1 cellular context compared by ENCODE assay signal in genomic region chr5:139646912-139647391, GRCh38.
TF ChIP-seq lines count a peak whose summit lies in the region.

No MANE protein-coding gene starts in this region.

TF ChIP-seq in HepG2, 621 proteins besides CTCF, POLR2A, EP300 and RAD21 (continues in another document):
- TF ChIP-seq ZNF788 (CRISPR knock-in tag; IDR thresholded peaks at IDR 0.05; ENCODE audit: borderline replicate concordance) (no peak; the same call in 1 of the 2 replicates), ZC3H4 (CRISPR knock-in tag; IDR thresholded peaks at IDR 0.05; ENCODE audit: borderline replicate concordance) (no peak), PHF5A (CRISPR knock-in tag; IDR thresholded peaks at IDR 0.05; ENCODE audit: low read depth, unreplicated experiment) (no peak), NR2F2 (IDR thresholded peaks at IDR 0.05; ENCODE audit: borderline replicate concordance, low read depth) (peak; percentile 8; the same call in 1 of the 2 replicates), TGIF2 (CRISPR knock-in tag; IDR thresholded peaks at IDR 0.05) (no peak), MAZ (IDR thresholded peaks at IDR 0.05; ENCODE audit: borderline replicate concordance, low read depth, low read length) (no peak), MAZ (CRISPR knock-in tag; IDR thresholded peaks at IDR 0.05; ENCODE audit: low read depth) (peak; percentile 65), TRAFD1 (CRISPR knock-in tag; IDR thresholded peaks at IDR 0.05; ENCODE audit: borderline replicate concordance) (no peak), HINFP (CRISPR knock-in tag; IDR thresholded peaks at IDR 0.05; ENCODE audit: low read depth) (no peak), ZNF263 (CRISPR knock-in tag; IDR thresholded peaks at IDR 0.05) (peak; percentile 26; the same call in 1 of the 2 replicates), ZNF160 (CRISPR knock-in tag; IDR thresholded peaks at IDR 0.05) (0 out of 2 replicates have a peak, but pooled peaks have one; percentile 31), HNF4G (IDR thresholded peaks at IDR 0.05; ENCODE audit: borderline replicate concordance, low read depth, low read length) (peak; percentile 34; the same call in 1 of the 2 replicates), HNF4G (CRISPR knock-in tag; IDR thresholded peaks at IDR 0.05; ENCODE audit: borderline replicate concordance, low read depth) (no peak), HNRNPL (IDR thresholded peaks at IDR 0.05; ENCODE audit: low read depth, low read length) (0 out of 2 replicates have a peak, but pooled peaks have one; percentile 73), SALL1 (CRISPR knock-in tag; IDR thresholded peaks at IDR 0.05) (peak; percentile 58), ZBTB7A (CRISPR knock-in tag; IDR thresholded peaks at IDR 0.05) (no peak), KMT2B (CRISPR knock-in tag; IDR thresholded peaks at IDR 0.05) (no peak), ZNF556 (CRISPR knock-in tag; IDR thresholded peaks at IDR 0.05; ENCODE audit: borderline replicate concordance) (peak; percentile 51; the same call in 1 of the 2 replicates), ZNF746 (CRISPR knock-in tag; IDR thresholded peaks at IDR 0.05) (peak; percentile 34; the same call in 1 of the 2 replicates), RNF219 (CRISPR knock-in tag; IDR thresholded peaks at IDR 0.05) (no peak), PRDM15 (CRISPR knock-in tag; IDR thresholded peaks at IDR 0.05) (peak; percentile 82), RFXANK (CRISPR knock-in tag; IDR thresholded peaks at IDR 0.05) (no peak), ZBTB42 (CRISPR knock-in tag; IDR thresholded peaks at IDR 0.05) (no peak), NR2C2 (CRISPR knock-in tag; IDR thresholded peaks at IDR 0.05; ENCODE audit: borderline replicate concordance) (peak; percentile 32; the same call in 1 of the 2 replicates), HDAC2 (CRISPR knock-in tag; IDR thresholded peaks at IDR 0.05) (0 out of 2 replicates have a peak, but pooled peaks have one; percentile 21), ZNF546 (CRISPR knock-in tag; conservative IDR thresholded peaks at IDR 0.05) (no peak), ZHX1 (CRISPR knock-in tag; IDR thresholded peaks at IDR 0.05; ENCODE audit: low read depth) (0 out of 2 replicates have a peak, but pooled peaks have one; percentile 19), SRY (CRISPR knock-in tag; IDR thresholded peaks at IDR 0.05) (no peak), PATZ1 (CRISPR knock-in tag; IDR thresholded peaks at IDR 0.05) (peak; percentile 57; the same call in 1 of the 2 replicates), FOXC1 (CRISPR knock-in tag; IDR thresholded peaks at IDR 0.05; ENCODE audit: borderline replicate concordance) (peak; percentile 52), ZNF513 (CRISPR knock-in tag; conservative IDR thresholded peaks at IDR 0.05) (no peak), HNF4A (CRISPR knock-in tag; IDR thresholded peaks at IDR 0.05) (peak; percentile 38; the same call in 1 of the 2 replicates), MAFF (IDR thresholded peaks at IDR 0.05; ENCODE audit: low read depth, low read length) (no peak), ZNF550 (CRISPR knock-in tag; IDR thresholded peaks at IDR 0.05; ENCODE audit: borderline replicate concordance) (no peak), KDM5B (CRISPR knock-in tag; IDR thresholded peaks at IDR 0.05; ENCODE audit: borderline replicate concordance) (peak; percentile 2; the same call in 1 of the 2 replicates), GABPB1 (CRISPR knock-in tag; IDR thresholded peaks at IDR 0.05) (peak; percentile 46), PRDM4 (CRISPR knock-in tag; IDR thresholded peaks at IDR 0.05; ENCODE audit: borderline replicate concordance) (no peak), POLR2AphosphoS2 (IDR thresholded peaks at IDR 0.05; ENCODE audit: low read depth, low read length) (no peak), XRCC5 (optimal IDR thresholded peaks at IDR 0.05; ENCODE audit: low read length) (no peak), THAP7 (CRISPR knock-in tag; IDR thresholded peaks at IDR 0.05) (no peak), ZKSCAN5 (CRISPR knock-in tag; IDR thresholded peaks at IDR 0.05) (no peak), PHF21A (CRISPR knock-in tag; IDR thresholded peaks at IDR 0.05) (0 out of 2 replicates have a peak, but pooled peaks have one; percentile 31)
